Comparison of ENCODE assay signal across 23 cellular contexts in the genomic region with DNA sequence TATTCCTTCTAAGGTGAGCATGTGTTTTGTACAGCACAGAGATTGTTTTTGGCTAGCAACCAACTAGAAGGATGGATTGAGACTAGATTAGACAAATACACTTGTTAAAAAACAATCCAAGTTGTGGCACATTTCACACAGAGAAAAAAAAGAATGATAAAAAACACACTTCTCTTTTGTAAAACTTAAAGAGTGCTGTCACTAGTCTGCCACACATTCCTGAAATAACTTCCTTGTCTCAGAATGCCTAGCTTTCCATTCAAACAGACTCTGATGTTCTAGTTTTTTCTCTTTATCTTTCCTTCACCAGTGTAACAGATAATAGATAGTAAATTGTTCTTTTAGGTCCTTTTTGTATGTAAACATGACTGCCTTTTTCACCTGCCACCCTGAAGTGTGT. TPM values are rescaled to one million over a fixed set of nuclear protein-coding genes. Genes with fewer than 3 reads are reported as not detected.
DNase-seq lines count a peak whose midpoint lies in the region; ATAC-seq, FAIRE-seq and TF ChIP-seq lines count a peak whose summit lies in the region.
"Had no signal": no experiment of that assay in that cellular context is flagged by ENCODE, and none has a peak within 500 bp of the region (broad histone marks: within the 10 kb centered on the region; RNA-seq: fewer than 3 reads in every experiment).

No MANE protein-coding gene starts in this region.

- no peaks in the 10 kb centered on the region for H3K27me3 ChIP-seq in astrocyte (ENCODE audit: insufficient read depth, low read length)
- no peaks in the 10 kb centered on the region for H3K27me3 ChIP-seq in smooth muscle cell (ENCODE audit: low read depth)
- H3K27me3 ChIP-seq: BLaER1, uterus had no signal

- ATAC-seq in activated T-cell treated with anti-CD3 and anti-CD28 coated beads, Interleukin-2, amount 50 U/mL, for 4 hours = no peak
- no peak for ATAC-seq in HG03571 (IDR thresholded peaks at IDR 0.05; ENCODE audit: unreplicated experiment)
- no peak for ATAC-seq in stimulated activated memory B cell treated with anti-CD40 and anti-IgM and Interleukin-4, amounts not matched to agents 10 μg/mL and 1 μg/mL and 100 μg/mL, for 72 hours
- ATAC-seq: mucosa of descending colon had no signal

- H3K4me1 ChIP-seq in astrocyte (ENCODE audit: insufficient read depth, low read length) (peaks cover 5% of the 10 kb centered on the region), smooth muscle cell (ENCODE audit: low read depth) (peaks cover 10% of the 10 kb centered on the region)
- H3K4me1 ChIP-seq: BLaER1, uterus had no signal

- H3F3A ChIP-seq in smooth muscle cell (ENCODE audit: low read depth) = peaks cover 4% of the 10 kb centered on the region

- H3K4me3 ChIP-seq in astrocyte (ENCODE audit: insufficient read depth, low read depth, low read length) (no peak overlapping the region), smooth muscle cell (no peak overlapping the region)
- H3K4me3 ChIP-seq: BLaER1, mucosa of descending colon, uterus had no signal

- H3K4me3 Mint-ChIP-seq in activated T-cell treated with anti-CD3 and anti-CD28 coated beads, Interleukin-2, amount 50 U/mL, for 24 hours = no peak overlapping the region
- H3K4me3 Mint-ChIP-seq in activated T-cell treated with anti-CD3 and anti-CD28 coated beads, Interleukin-2, amount 50 U/mL, for 4 hours = no peak overlapping the region
- H3K4me3 Mint-ChIP-seq in astrocyte (ENCODE audit: unreplicated experiment) = peak overlapping the region; percentile 29
- no peak overlapping the region for H3K4me3 Mint-ChIP-seq in stimulated activated memory B cell treated with anti-CD40 and anti-IgM and Interleukin-4, amounts not matched to agents 10 μg/mL and 1 μg/mL and 100 μg/mL, for 72 hours
- H3K4me3 Mint-ChIP-seq: neural crest cell; T-helper 1 cell treated with Interleukin-12 subunit alpha and Interleukin-12 subunit beta and Interleukin-4 antibody, amounts not matched to agents 30 μg/mL and 1 μg/mL, for 36 hours had no signal

- peaks cover 39% of the 10 kb centered on the region for H3K79me2 ChIP-seq in astrocyte (ENCODE audit: insufficient read depth, low read length)
- H3K79me2 ChIP-seq in smooth muscle cell (ENCODE audit: low read depth) = peaks cover 65% of the 10 kb centered on the region

- H3K27ac ChIP-seq in astrocyte (ENCODE audit: low read depth, low read length) = no peak overlapping the region
- H3K27ac ChIP-seq in smooth muscle cell (ENCODE audit: low read depth) = peak overlapping the region; percentile 13
- H3K27ac ChIP-seq: BLaER1, uterus, VCaP had no signal

- H3K9ac ChIP-seq in astrocyte (ENCODE audit: low read length) (no peak overlapping the region), smooth muscle cell (ENCODE audit: low read depth) (no peak overlapping the region)
- H3K9ac ChIP-seq: BLaER1 had no signal

- H3K9me3 Mint-ChIP-seq in activated T-cell treated with anti-CD3 and anti-CD28 coated beads, Interleukin-2, amount 50 U/mL, for 24 hours = no peaks in the 10 kb centered on the region
- no peaks in the 10 kb centered on the region for H3K9me3 Mint-ChIP-seq in activated T-cell treated with anti-CD3 and anti-CD28 coated beads, Interleukin-2, amount 50 U/mL, for 4 hours
- no peaks in the 10 kb centered on the region for H3K9me3 Mint-ChIP-seq in astrocyte (ENCODE audit: unreplicated experiment)
- H3K9me3 Mint-ChIP-seq in stimulated activated memory B cell treated with anti-CD40 and anti-IgM and Interleukin-4, amounts not matched to agents 10 μg/mL and 1 μg/mL and 100 μg/mL, for 72 hours = no peaks in the 10 kb centered on the region
- H3K9me3 Mint-ChIP-seq: neural crest cell; T-helper 1 cell treated with Interleukin-12 subunit alpha and Interleukin-12 subunit beta and Interleukin-4 antibody, amounts not matched to agents 30 μg/mL and 1 μg/mL, for 36 hours had no signal

- H3K36me3 ChIP-seq in astrocyte (ENCODE audit: insufficient read depth, low read length) = peaks cover 39% of the 10 kb centered on the region
- peaks cover 39% of the 10 kb centered on the region for H3K36me3 ChIP-seq in smooth muscle cell (ENCODE audit: low read depth)
- H3K36me3 ChIP-seq: uterus had no signal

- no peak for DNase-seq in activated T-cell treated with anti-CD3 and anti-CD28 coated beads, Interleukin-2, amount 50 U/mL, for 24 hours
- no peak for DNase-seq in activated T-cell treated with anti-CD3 and anti-CD28 coated beads, Interleukin-2, amount 50 U/mL, for 4 hours
- DNase-seq in astrocyte (ENCODE audit: low read depth) = peak; percentile 31
- DNase-seq in kidney tubule cell (ENCODE audit: low spot score) = peak; percentile 22
- DNase-seq in smooth muscle cell (lab: John Stamatoyannopoulos, UW; ENCODE audit: unreplicated experiment) = no peak
- DNase-seq in NCI-H446 treated with DMSO at 0.1 percent for 48 hours (lab: John Stamatoyannopoulos, UW) = no peak
- DNase-seq: activated naive CD4-positive, alpha-beta T cell treated with anti-CD3 and anti-CD28 coated beads, Interleukin-2, amount 50 U/mL, for 16 hours; aorta; cerebellar nuclear complex; effector memory CD4-positive, alpha-beta T cell; MM.1S; mucosa of descending colon; NCI-H2171; NCI-H774; substantia nigra; uterus had no signal

- no peaks in the 10 kb centered on the region for H3K9me3 ChIP-seq in astrocyte (ENCODE audit: insufficient read depth, low read depth, low read length)
- no peaks in the 10 kb centered on the region for H3K9me3 ChIP-seq in smooth muscle cell (replicated peaks; ENCODE audit: low read depth)
- H3K9me3 ChIP-seq: BLaER1, mucosa of descending colon, uterus had no signal

- peak overlapping the region; percentile 10 for H3K4me2 ChIP-seq in astrocyte (ENCODE audit: low read length)
- peak overlapping the region; percentile 3 for H3K4me2 ChIP-seq in smooth muscle cell
- H3K4me2 ChIP-seq: BLaER1 had no signal

- H3K27ac Mint-ChIP-seq in activated T-cell treated with anti-CD3 and anti-CD28 coated beads, Interleukin-2, amount 50 U/mL, for 24 hours = peak overlapping the region; percentile 3
- H3K27ac Mint-ChIP-seq in astrocyte (ENCODE audit: unreplicated experiment) = peak overlapping the region; percentile 73
- H3K27ac Mint-ChIP-seq in stimulated activated memory B cell treated with anti-CD40 and anti-IgM and Interleukin-4, amounts not matched to agents 10 μg/mL and 1 μg/mL and 100 μg/mL, for 72 hours = no peak overlapping the region
- H3K27ac Mint-ChIP-seq: T-helper 1 cell treated with Interleukin-12 subunit alpha and Interleukin-12 subunit beta and Interleukin-4 antibody, amounts not matched to agents 30 μg/mL and 1 μg/mL, for 36 hours had no signal

- H4K20me1 ChIP-seq in astrocyte (ENCODE audit: insufficient read depth, low read length) (peaks cover 14% of the 10 kb centered on the region), smooth muscle cell (ENCODE audit: low read depth) (peaks cover 68% of the 10 kb centered on the region)

- FAIRE-seq in astrocyte (lab: Jason Lieb, UNC) = no peak
- FAIRE-seq: GM18507 had no signal

- no peaks in the 10 kb centered on the region for H3K27me3 Mint-ChIP-seq in activated T-cell treated with anti-CD3 and anti-CD28 coated beads, Interleukin-2, amount 50 U/mL, for 24 hours
- no peaks in the 10 kb centered on the region for H3K27me3 Mint-ChIP-seq in activated T-cell treated with anti-CD3 and anti-CD28 coated beads, Interleukin-2, amount 50 U/mL, for 4 hours (ENCODE audit: low read depth)
- H3K27me3 Mint-ChIP-seq in astrocyte (ENCODE audit: low read depth, unreplicated experiment) = no peaks in the 10 kb centered on the region
- H3K27me3 Mint-ChIP-seq in stimulated activated memory B cell treated with anti-CD40 and anti-IgM and Interleukin-4, amounts not matched to agents 10 μg/mL and 1 μg/mL and 100 μg/mL, for 72 hours = no peaks in the 10 kb centered on the region

- H2AFZ ChIP-seq in astrocyte (ENCODE audit: low read depth, low read length) (no peak overlapping the region), smooth muscle cell (ENCODE audit: low read depth) (no peak overlapping the region)

- H3K36me3 Mint-ChIP-seq in activated T-cell treated with anti-CD3 and anti-CD28 coated beads, Interleukin-2, amount 50 U/mL, for 24 hours (ENCODE audit: low read depth) = peaks cover 86% of the 10 kb centered on the region
- H3K36me3 Mint-ChIP-seq in activated T-cell treated with anti-CD3 and anti-CD28 coated beads, Interleukin-2, amount 50 U/mL, for 4 hours (ENCODE audit: insufficient read depth) = peaks cover 30% of the 10 kb centered on the region
- peaks cover 5% of the 10 kb centered on the region for H3K36me3 Mint-ChIP-seq in astrocyte (ENCODE audit: low read depth, unreplicated experiment)
- peaks cover 38% of the 10 kb centered on the region for H3K36me3 Mint-ChIP-seq in stimulated activated memory B cell treated with anti-CD40 and anti-IgM and Interleukin-4, amounts not matched to agents 10 μg/mL and 1 μg/mL and 100 μg/mL, for 72 hours

- H3K4me1 Mint-ChIP-seq in activated T-cell treated with anti-CD3 and anti-CD28 coated beads, Interleukin-2, amount 50 U/mL, for 24 hours (ENCODE audit: low read depth) = peaks cover 29% of the 10 kb centered on the region
- peaks cover 23% of the 10 kb centered on the region for H3K4me1 Mint-ChIP-seq in activated T-cell treated with anti-CD3 and anti-CD28 coated beads, Interleukin-2, amount 50 U/mL, for 4 hours (ENCODE audit: low read depth)
- H3K4me1 Mint-ChIP-seq in astrocyte (ENCODE audit: low read depth, unreplicated experiment) = peaks cover 27% of the 10 kb centered on the region
- H3K4me1 Mint-ChIP-seq in stimulated activated memory B cell treated with anti-CD40 and anti-IgM and Interleukin-4, amounts not matched to agents 10 μg/mL and 1 μg/mL and 100 μg/mL, for 72 hours = peaks cover 11% of the 10 kb centered on the region

- TF ChIP-seq CTCF in astrocyte (IDR thresholded peaks at IDR 0.05; ENCODE audit: insufficient read depth, low read depth, low read length) (no peak), smooth muscle cell (IDR thresholded peaks at IDR 0.05; ENCODE audit: borderline replicate concordance, insufficient read depth, poor library complexity, severe bottlenecking) (no peak)

RNA-seq across cellular contexts. Expression of a gene that starts 11.4 kb away (rescaled TPM):
- total RNA-seq in activated T-cell treated with anti-CD3 and anti-CD28 coated beads, Interleukin-2, amount 50 U/mL, for 4 hours = 100 to 1,000 TPM; 100 to 105 (median 103) TPM
- total RNA-seq in astrocyte = 73.1 and 73.3 TPM in 2 replicates
- 165 and 172 TPM in 2 replicates for total RNA-seq in smooth muscle cell
- 51.4 and 71.4 TPM in 2 replicates for polyA plus RNA-seq in smooth muscle cell

Comparison
In these comparisons a context has a peak if more than half of its experiments do, and no peak if none do; other contexts are left out.
1. DNase-seq: peak in astrocyte (single experiment) and kidney tubule cell (single experiment); none in activated T-cell treated with anti-CD3 and anti-CD28 coated beads, Interleukin-2, amount 50 U/mL, for 24 hours (single experiment), activated T-cell treated with anti-CD3 and anti-CD28 coated beads, Interleukin-2, amount 50 U/mL, for 4 hours (single experiment), smooth muscle cell (single experiment) and NCI-H446 treated with DMSO at 0.1 percent for 48 hours (single experiment).